In genomic region chr15:63421433-63421832, GRCh38 we compare ENCODE assay signal across 30 cellular contexts.
"Had no signal": no experiment of that assay in that cellular context is flagged by ENCODE, and none has a peak within 500 bp of the region (broad histone marks: within the 10 kb centered on the region; RNA-seq: fewer than 3 reads in every experiment).

No MANE protein-coding gene starts in this region.

- H3K9me3 ChIP-seq: colonic mucosa, esophagus muscularis mucosa, esophagus squamous epithelium, gastrocnemius medialis had no signal

- H3K27ac ChIP-seq: colonic mucosa, coronary artery, dorsolateral prefrontal cortex, epithelial cell of prostate, esophagus muscularis mucosa, esophagus squamous epithelium, foreskin keratinocyte, gastrocnemius medialis, gastroesophageal sphincter, heart left ventricle, heart right ventricle, hepatocyte had no signal

- FAIRE-seq: endometrium, endothelial cell of umbilical vein, frontal cortex had no signal

- H3K4me3 ChIP-seq: colonic mucosa, coronary artery, dorsolateral prefrontal cortex, esophagus muscularis mucosa, esophagus squamous epithelium, gastrocnemius medialis, gastroesophageal sphincter, heart left ventricle, heart right ventricle, hepatocyte had no signal

- H3K36me3 ChIP-seq: colonic mucosa, esophagus muscularis mucosa, esophagus squamous epithelium, gastrocnemius medialis, gastroesophageal sphincter, heart left ventricle, heart right ventricle had no signal

- H3K4me2 ChIP-seq: hepatocyte had no signal

- H2AFZ ChIP-seq: hepatocyte had no signal

- H3K9me3 Mint-ChIP-seq: effector memory CD8-positive, alpha-beta T cell had no signal

- H3K4me3 Mint-ChIP-seq: dendritic cell treated with granulocyte-macrophage colony-stimulating factor and Interleukin-4, amounts not matched to agents 40 ng/mL and 50 ng/mL, for 4 days; effector memory CD8-positive, alpha-beta T cell; endodermal cell had no signal

- DNase-seq: colonic mucosa; cortex of kidney; dermis blood vessel endothelial cell; dorsolateral prefrontal cortex; effector CD4-positive, alpha-beta T cell; effector CD8-positive, alpha-beta T cell; effector memory CD4-positive, alpha-beta T cell; effector memory CD8-positive, alpha-beta T cell; endodermal cell; erythroblast; esophagus squamous epithelium; foreskin fibroblast; foreskin keratinocyte; foreskin melanocyte; gastrocnemius medialis; glutamatergic neuron; head of caudate nucleus; heart left ventricle; heart right ventricle; hippocampal formation had no signal

- H3K4me1 Mint-ChIP-seq: endodermal cell had no signal

- ATAC-seq: effector memory CD8-positive, alpha-beta T cell; esophagus mucosa; foreskin keratinocyte; gastrocnemius medialis; gastroesophageal sphincter; heart left ventricle; heart right ventricle had no signal

- H3K4me1 ChIP-seq: colonic mucosa, foreskin keratinocyte, gastrocnemius medialis, heart left ventricle, heart right ventricle had no signal

- H3K27ac Mint-ChIP-seq: dendritic cell treated with granulocyte-macrophage colony-stimulating factor and Interleukin-4, amounts not matched to agents 40 ng/mL and 50 ng/mL, for 4 days; effector memory CD8-positive, alpha-beta T cell; endodermal cell had no signal

- H3K27me3 Mint-ChIP-seq: dendritic cell treated with granulocyte-macrophage colony-stimulating factor and Interleukin-4, amounts not matched to agents 40 ng/mL and 50 ng/mL, for 4 days; effector memory CD8-positive, alpha-beta T cell had no signal

- H3K27me3 ChIP-seq: colonic mucosa, dorsolateral prefrontal cortex, esophagus muscularis mucosa, esophagus squamous epithelium, foreskin keratinocyte, gastrocnemius medialis, gastroesophageal sphincter, heart left ventricle, heart right ventricle, hepatocyte had no signal

- H3K79me2 ChIP-seq: hepatocyte had no signal
